In the genomic region with DNA sequence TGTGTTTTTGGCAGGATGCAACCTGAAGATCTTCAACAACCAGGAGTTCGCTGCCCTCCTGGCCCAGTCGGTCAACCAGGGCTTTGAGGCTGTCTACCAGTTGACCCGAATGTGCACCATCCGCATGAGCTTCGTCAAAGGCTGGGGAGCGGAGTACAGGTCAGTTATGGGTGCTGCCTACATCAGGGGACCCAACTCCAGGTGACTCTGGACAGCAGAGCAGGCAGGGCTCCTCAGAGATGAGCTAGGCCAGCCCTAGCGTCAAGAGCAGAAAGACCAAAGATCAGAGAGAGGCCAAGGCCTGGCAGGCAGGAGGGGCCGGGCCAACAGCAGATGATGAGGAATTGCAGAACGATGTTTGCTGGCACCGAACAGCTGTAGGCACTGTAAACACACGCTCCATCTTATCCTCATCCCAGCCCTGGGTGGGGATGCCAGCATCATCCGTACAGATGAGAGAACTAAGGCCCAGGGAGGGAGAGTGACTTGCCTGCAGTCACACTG, we compare ENCODE assay signal across 14 cellular contexts.
DNase-seq lines count a peak whose midpoint lies in the region; ATAC-seq lines count a peak whose summit lies in the region.
"Had no signal": no experiment of that assay in that cellular context is flagged by ENCODE, and none has a peak within 500 bp of the region (broad histone marks: within the 10 kb centered on the region; RNA-seq: fewer than 3 reads in every experiment).

No MANE protein-coding gene starts in this region.

- no peaks in the 10 kb centered on the region for H3K27me3 Mint-ChIP-seq in effector memory CD8-positive, alpha-beta T cell

- DNase-seq in NCI-H1694 (lab: John Stamatoyannopoulos, UW) (peak; percentile 2), NCI-H1694 treated with DMSO at 0.1 percent for 48 hours (lab: John Stamatoyannopoulos, UW) (no peak), D341Med (ENCODE audit: low spot score) (peak; percentile 13), sciatic nerve (ENCODE audit: low spot score) (peak; percentile 55), SK-N-DZ (ENCODE audit: low spot score) (no peak), cortex of kidney (lab: John Stamatoyannopoulos, UW) (no peak), DMS 273 treated with DMSO at 0.1 percent for 48 hours (lab: John Stamatoyannopoulos, UW) (no peak)
- DNase-seq in effector memory CD8-positive, alpha-beta T cell, result no peak
- DNase-seq: activated CD8-positive, alpha-beta T cell treated with anti-CD3 and anti-CD28 coated beads, Interleukin-2, amount 10 ng/mL, durations not matched to agents 7 days and 5 days; CD8-positive, alpha-beta memory T cell; endodermal cell; NCI-H1930; NCI-H748 treated with DMSO at 0.1 percent for 48 hours; upper lobe of right lung had no signal

- no peak overlapping the region for H3K4me3 Mint-ChIP-seq in effector memory CD8-positive, alpha-beta T cell
- H3K4me3 Mint-ChIP-seq: activated CD8-positive, alpha-beta T cell treated with anti-CD3 and anti-CD28 coated beads, Interleukin-2, amount 10 ng/mL, durations not matched to agents 7 days and 5 days; CD8-positive, alpha-beta memory T cell; endodermal cell had no signal

- H3K36me3 Mint-ChIP-seq in effector memory CD8-positive, alpha-beta T cell (ENCODE audit: insufficient read depth), result peaks cover 74% of the 10 kb centered on the region

- H3K9me3 Mint-ChIP-seq in effector memory CD8-positive, alpha-beta T cell, result no peaks in the 10 kb centered on the region
- H3K9me3 Mint-ChIP-seq: CD8-positive, alpha-beta memory T cell; endodermal cell had no signal

- ATAC-seq in effector memory CD8-positive, alpha-beta T cell (replicated peaks), result no peak
- no peak for ATAC-seq in sciatic nerve
- ATAC-seq: activated CD8-positive, alpha-beta T cell treated with anti-CD3 and anti-CD28 coated beads, Interleukin-2, amount 10 ng/mL, durations not matched to agents 7 days and 5 days; upper lobe of right lung had no signal

- peaks cover 11 to 22% of the 10 kb centered on the region in 2 donors for H3K4me1 Mint-ChIP-seq in effector memory CD8-positive, alpha-beta T cell (ENCODE audit: low read depth in 2 of 2)
- H3K4me1 Mint-ChIP-seq: endodermal cell had no signal

- intact Hi-C loops in sciatic nerve (cut with DNase I), result no loop called here

- H3K27ac Mint-ChIP-seq in effector memory CD8-positive, alpha-beta T cell, result peak overlapping the region; percentile 80 to 90
- H3K27ac Mint-ChIP-seq: activated CD8-positive, alpha-beta T cell treated with anti-CD3 and anti-CD28 coated beads, Interleukin-2, amount 10 ng/mL, durations not matched to agents 7 days and 5 days; endodermal cell had no signal

Comparison
In these comparisons a context has a peak if more than half of its experiments do, and no peak if none do; other contexts are left out.
1. DNase-seq: peak in NCI-H1694 (single experiment), D341Med (single experiment) and sciatic nerve (single experiment); none in NCI-H1694 treated with DMSO at 0.1 percent for 48 hours (single experiment), effector memory CD8-positive, alpha-beta T cell (0 of 3), SK-N-DZ (single experiment), cortex of kidney (single experiment) and DMS 273 treated with DMSO at 0.1 percent for 48 hours (single experiment).